ENCODE assay signal across 8 cellular contexts in the genomic region with DNA sequence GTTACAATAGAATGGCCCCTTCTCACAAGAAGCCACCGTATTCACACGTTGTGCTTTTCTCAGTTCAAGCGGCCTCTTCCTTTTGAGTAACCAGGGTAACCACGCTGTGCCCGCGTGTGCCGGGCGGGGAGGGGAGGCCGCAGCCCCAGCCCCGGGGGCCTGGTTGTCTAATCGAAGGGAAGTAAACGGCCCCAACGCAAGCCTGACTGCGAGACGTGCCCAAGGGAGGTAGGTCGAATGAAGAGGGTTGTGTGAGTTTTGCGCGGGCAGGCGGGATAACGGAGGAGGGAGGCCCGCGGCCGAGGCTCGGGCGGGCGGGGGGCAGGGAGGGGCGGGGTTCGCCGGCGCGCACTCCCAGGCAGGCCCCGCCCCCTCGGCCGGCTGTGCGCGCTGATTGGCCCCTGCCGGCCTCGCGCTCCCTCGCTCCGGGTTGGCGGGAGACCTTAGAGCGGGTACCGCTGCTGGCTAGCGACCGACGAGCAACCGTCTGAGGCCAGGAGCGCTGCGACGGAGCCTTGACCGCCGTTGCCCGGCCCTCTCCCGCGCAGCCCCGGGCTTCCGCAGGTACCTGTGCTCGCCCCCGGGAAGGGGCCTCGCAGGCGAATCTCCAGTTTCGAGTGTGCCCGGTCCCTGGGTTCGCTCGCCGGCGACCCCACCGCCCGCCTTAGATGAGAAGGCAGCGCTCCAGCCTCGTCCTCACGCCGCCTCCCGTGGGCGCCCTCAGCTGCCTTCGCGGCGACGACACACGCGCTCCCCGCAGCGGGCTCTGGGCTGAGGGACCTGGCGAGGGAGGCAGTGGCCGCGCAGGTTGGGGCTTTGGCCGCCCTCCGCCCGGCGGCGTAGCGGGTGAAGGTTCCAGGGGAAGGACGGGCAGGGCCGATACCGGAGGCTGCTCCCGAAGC. TPM values are rescaled to one million over a fixed set of nuclear protein-coding genes. Genes with fewer than 3 reads are reported as not detected.
DNase-seq lines count a peak whose midpoint lies in the region; ATAC-seq and TF ChIP-seq lines count a peak whose summit lies in the region.

Gene SPDYA, plus strand, starts transcription at position 451 of the 902 bp plus-strand sequence. CDS start 5,181 bp downstream, outside the sequence.

- ATAC-seq in HG02840 (IDR thresholded peaks at IDR 0.05; ENCODE audit: low FRiP score, unreplicated experiment) = peak; percentile 77

- no peaks in the 10 kb centered on the region for H3K9me3 ChIP-seq in mononuclear cell (ENCODE audit: low read depth, low read length)

- peaks cover 20% of the 10 kb centered on the region for H3K4me1 ChIP-seq in mononuclear cell (ENCODE audit: insufficient read depth, low read length)

- TF ChIP-seq CTCF in GM13976 (IDR thresholded peaks at IDR 0.05; ENCODE audit: borderline replicate concordance, control extremely low read depth, extremely low read depth, insufficient read depth, missing control alignments) = no peak

- no peaks in the 10 kb centered on the region for H3K27me3 ChIP-seq in mononuclear cell (ENCODE audit: insufficient read depth, low read length)

- in situ Hi-C loops in GM13976 (cut with MboI; ENCODE audit: low sequenced_read_pairs, unreplicated experiment) = loop anchor here (25.0 kb wide), 1 partner anchor 377 kb away; no protein-coding TSS in a partner anchor

- DNase-seq in GM13976 (ENCODE audit: low spot score) = peak; percentile 90
- peak; percentile 45 for DNase-seq in NCI-H524 treated with DMSO at 0.1 percent for 48 hours (lab: John Stamatoyannopoulos, UW)
- peak; percentile 81 for DNase-seq in activated CD8-positive, alpha-beta memory T cell treated with anti-CD3 and anti-CD28 coated beads, Interleukin-2, amount 50 U/mL, for 4 hours
- DNase-seq in epidermal melanocyte (ENCODE audit: insufficient read length, low spot score) = peak; percentile 40
- peak; percentile 56 to 61 for DNase-seq in stimulated activated CD8-positive, alpha-beta memory T cell treated with anti-CD3 and anti-CD28 coated beads, Interleukin-2, amount 100 ng/mL, for 1 hour (ENCODE audit: low read depth in 2 of 2)
- DNase-seq in SK-N-DZ (ENCODE audit: low spot score) = no peak

- H3K4me3 ChIP-seq in mononuclear cell (ENCODE audit: low read length) = peak within 1 kb of the TSS; percentile 37

RNA-seq across cellular contexts. Expression of gene SPDYA, which starts in this region (rescaled TPM):
- 12.4 TPM for total RNA-seq in mononuclear cell
- 0.08 TPM in 1 of 2 replicates, not detected in the other for polyA plus RNA-seq in SK-N-DZ (2014; cell fraction: cytosol; rRNA removed)
- 0.08 and 1.3 TPM in 2 replicates for polyA plus RNA-seq in SK-N-DZ (2014; cell fraction: nucleus; rRNA removed)
